In the genomic region with DNA sequence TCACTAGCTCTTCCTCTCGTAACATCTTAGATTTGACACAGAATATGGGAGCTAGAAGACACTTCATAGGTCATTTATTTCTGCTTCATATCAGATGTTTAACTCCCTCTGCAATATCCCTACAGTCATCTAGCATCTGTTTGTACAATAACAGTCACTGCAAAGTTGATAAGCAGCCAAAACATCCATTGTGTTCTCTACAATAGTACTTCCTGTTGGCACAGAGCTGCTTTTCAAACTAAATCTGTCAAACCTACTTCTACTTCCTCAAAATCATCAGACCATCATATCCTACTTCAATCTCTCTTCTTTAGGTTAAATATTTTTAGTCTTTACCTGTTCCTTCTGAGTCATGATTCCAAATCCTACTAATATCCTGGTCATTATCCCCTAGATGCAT, we compare ENCODE assay signal across 9 cellular contexts.
DNase-seq lines count a peak whose midpoint lies in the region; ATAC-seq and TF ChIP-seq lines count a peak whose summit lies in the region.
"Had no signal": no experiment of that assay in that cellular context is flagged by ENCODE, and none has a peak within 500 bp of the region (broad histone marks: within the 10 kb centered on the region; RNA-seq: fewer than 3 reads in every experiment).

No MANE protein-coding gene starts in this region.

- H3K9me3 Mint-ChIP-seq in natural killer cell: no peaks in the 10 kb centered on the region

- intact Hi-C loops in natural killer cell (cut with micrococcal nuclease): no loop called here

- TF ChIP-seq CTCF in GM12865 (IDR thresholded peaks at IDR 0.05; ENCODE audit: insufficient read depth, low read depth, low read length, missing control alignments) (no peak), LNCaP clone FGC (IDR thresholded peaks at IDR 0.05; ENCODE audit: control insufficient read depth, extremely low read depth, insufficient read depth) (no peak), epithelial cell of esophagus (IDR thresholded peaks at IDR 0.05; ENCODE audit: insufficient read depth, low read depth, low read length, missing control alignments) (no peak), natural killer cell (IDR thresholded peaks at IDR 0.05) (no peak)

- DNase-seq in GM12865 (ENCODE audit: low read depth) (peak; percentile 8), LNCaP clone FGC (ENCODE audit: low read depth) (peak; percentile 30), epithelial cell of esophagus (ENCODE audit: low read depth) (peak; percentile 27), natural killer cell (no peak), hypothalamus (lab: John Stamatoyannopoulos, UW) (no peak), nucleus accumbens (lab: John Stamatoyannopoulos, UW) (no peak), 8988T (no peak)
- DNase-seq: DND-41 had no signal

- ATAC-seq in GM21515 (IDR thresholded peaks at IDR 0.05; ENCODE audit: unreplicated experiment) (peak; percentile 82), natural killer cell (no peak)

- H3K4me3 Mint-ChIP-seq in natural killer cell: no peak overlapping the region

- H3K4me1 Mint-ChIP-seq in natural killer cell: no peaks in the 10 kb centered on the region

- no peak overlapping the region for H3K27ac Mint-ChIP-seq in natural killer cell

- H3K4me3 ChIP-seq in GM12865 (ENCODE audit: low read depth, low read length) (no peak overlapping the region), LNCaP clone FGC (ENCODE audit: low read depth, low read length) (no peak overlapping the region), epithelial cell of esophagus (ENCODE audit: low read length) (no peak overlapping the region)

- H3K36me3 Mint-ChIP-seq in natural killer cell: no peaks in the 10 kb centered on the region

- H3K27me3 Mint-ChIP-seq in natural killer cell (ENCODE audit: low read depth in 2 of 2): no peaks in the 10 kb centered on the region

Comparison
In these comparisons a context has a peak if more than half of its experiments do, and no peak if none do; other contexts are left out.
1. DNase-seq: peak in GM12865 (single experiment), LNCaP clone FGC (single experiment) and epithelial cell of esophagus (single experiment); none in natural killer cell (single experiment), hypothalamus (0 of 51), nucleus accumbens (0 of 56) and 8988T (single experiment).